In genomic region chr10:88949912-88950664, GRCh38 we compare ENCODE assay signal across 14 cellular contexts. TPM values are rescaled to one million over a fixed set of nuclear protein-coding genes. Genes with fewer than 3 reads are reported as not detected.
DNase-seq lines count a peak whose midpoint lies in the region; ATAC-seq and TF ChIP-seq lines count a peak whose summit lies in the region.
"Had no signal": no experiment of that assay in that cellular context is flagged by ENCODE, and none has a peak within 500 bp of the region (broad histone marks: within the 10 kb centered on the region; RNA-seq: fewer than 3 reads in every experiment).

No MANE protein-coding gene starts in this region.

- intact Hi-C loops in adrenal gland (cut with DNase I) = no loop called here
- intact Hi-C loops in left lung (cut with DNase I) = no loop called here

- no peaks in the 10 kb centered on the region for H3K9me3 ChIP-seq in adrenal gland (replicated peaks in 1 of 3)
- H3K9me3 ChIP-seq in left lung = no peaks in the 10 kb centered on the region
- H3K9me3 ChIP-seq in subcutaneous abdominal adipose tissue (ENCODE audit: control insufficient read depth in 5 of 5, low read length in 5 of 5) = no peaks in the 10 kb centered on the region
- H3K9me3 ChIP-seq: MG63 had no signal

- H3K9ac ChIP-seq in subcutaneous abdominal adipose tissue (ENCODE audit: low read length in 5 of 5) = no peak overlapping the region

- in situ Hi-C loops in GM13976 (cut with MboI; ENCODE audit: low sequenced_read_pairs, unreplicated experiment) = no loop called here

- ATAC-seq in left lung = no peak
- ATAC-seq in GM18907 (IDR thresholded peaks at IDR 0.05; ENCODE audit: unreplicated experiment) = no peak
- ATAC-seq: activated CD4-positive, CD25-positive, alpha-beta regulatory T cell treated with anti-CD3 and anti-CD28 coated beads, Interleukin-2, amount 50 U/mL, for 24 hours; activated T-cell treated with anti-CD3 and anti-CD28 coated beads, Interleukin-2, amount 50 U/mL, for 72 hours had no signal

- H3K27ac ChIP-seq in adrenal gland (peak overlapping the region in 4 of 5 donors; percentile 56 to 85 (median 68)), left lung (peak overlapping the region; percentile 3 to 67), subcutaneous abdominal adipose tissue (ENCODE audit: low read depth, low read length) (peak overlapping the region; percentile 76)

- no peak for TF ChIP-seq EP300 in Ishikawa (IDR thresholded peaks at IDR 0.05; ENCODE audit: borderline replicate concordance)

- no peak for DNase-seq in adrenal gland
- no peak for DNase-seq in left lung
- no peak for DNase-seq in stimulated activated CD4-positive, alpha-beta T cell treated with anti-CD3 and anti-CD28 coated beads, Interleukin-1b, Interleukin-23, amount 100 ng/mL, for 48 hours
- no peak for DNase-seq in SW480 (ENCODE audit: low spot score)
- no peak for DNase-seq in GM13976 (ENCODE audit: low spot score)
- DNase-seq: activated T-cell treated with anti-CD3 and anti-CD28 coated beads, Interleukin-2, amount 50 U/mL, for 72 hours; central memory CD4-positive, alpha-beta T cell; MG63; small intestine had no signal

- no peak for TF ChIP-seq POLR2A in adrenal gland (IDR thresholded peaks at IDR 0.05)

- 24 to 57% (median 38%) methylated on average over 3 of the region's 3 CpGs for WGBS in adrenal gland, 4 donors

- TF ChIP-seq CTCF in adrenal gland (IDR thresholded peaks at IDR 0.05) (no peak), left lung (IDR thresholded peaks at IDR 0.05) (no peak), GM13976 (IDR thresholded peaks at IDR 0.05; ENCODE audit: borderline replicate concordance, control extremely low read depth, extremely low read depth, insufficient read depth, missing control alignments) (no peak)

- H3K4me1 ChIP-seq in adrenal gland (replicated peaks in 1 of 2) (peaks cover 15 to 30% of the 10 kb centered on the region in 2 donors), left lung (peaks cover 0 to 3% of the 10 kb centered on the region in 2 donors), subcutaneous abdominal adipose tissue (ENCODE audit: control insufficient read depth in 5 of 5, insufficient read depth in 5 of 5, low read length in 5 of 5) (peaks cover 0 to 31% (median 18%) of the 10 kb centered on the region in 5 donors)

- H3K4me3 ChIP-seq in adrenal gland = peak overlapping the region in 1 of 4 donors; percentile 22
- H3K4me3 ChIP-seq in left lung = peak overlapping the region; percentile 1 to 4
- peak overlapping the region in 2 of 5 donors; percentile 22 to 49 for H3K4me3 ChIP-seq in subcutaneous abdominal adipose tissue (ENCODE audit: low read depth in 1 of 5, low read length in 5 of 5)
- H3K4me3 ChIP-seq: lung, MG63 had no signal

- no peak for TF ChIP-seq RAD21 in Ishikawa (IDR thresholded peaks at IDR 0.05; ENCODE audit: low read depth)

- no peaks in the 10 kb centered on the region for H3K27me3 ChIP-seq in adrenal gland
- H3K27me3 ChIP-seq in left lung = no peaks in the 10 kb centered on the region
- H3K27me3 ChIP-seq in subcutaneous abdominal adipose tissue (ENCODE audit: control insufficient read depth in 5 of 5, insufficient read depth in 4 of 5, low read length in 5 of 5) = no peaks in the 10 kb centered on the region
- H3K27me3 ChIP-seq: MG63 had no signal

- H3K36me3 ChIP-seq in adrenal gland (replicated peaks in 1 of 2) (no peaks in the 10 kb centered on the region), left lung (no peaks in the 10 kb centered on the region), subcutaneous abdominal adipose tissue (ENCODE audit: control insufficient read depth in 5 of 5, insufficient read depth in 5 of 5, low read length in 5 of 5) (no peaks in the 10 kb centered on the region)
- H3K36me3 ChIP-seq: MG63 had no signal

TF ChIP-seq in Ishikawa, 13 proteins besides CTCF, POLR2A, EP300 and RAD21:
- TF ChIP-seq NFIC (IDR thresholded peaks at IDR 0.05) (peak; percentile 60), TEAD4 (IDR thresholded peaks at IDR 0.05) (no peak)

RNA-seq across cellular contexts. Expression of gene ACTA2, which starts 2.5 kb away (rescaled TPM):
- total RNA-seq in adrenal gland (100 to 1,000 TPM in 6 of 8 donors, 10 to 100 TPM in 2; 94.3 to 529 (median 365) TPM), left lung (100 to 1,000 TPM; 472 to 558 TPM)
- polyA plus RNA-seq in adrenal gland = 100 to 1,000 TPM; 135 to 357 (median 298) TPM

RNA-seq across cellular contexts. Expression of gene FAS, which starts 40.5 kb away (rescaled TPM):
- 100 to 1,000 TPM in 1 of 8 donors, 10 to 100 TPM in 7; 30.4 to 236 (median 58.7) TPM for total RNA-seq in adrenal gland
- polyA plus RNA-seq in adrenal gland = 10 to 100 TPM; 14.4 to 58.9 (median 18.6) TPM
- total RNA-seq in left lung = 10 to 100 TPM; 47.1 to 76.4 TPM
